7 cellular contexts compared by ENCODE assay signal in genomic region chr19:50050406-50051223, GRCh38. TPM values are rescaled to one million over a fixed set of nuclear protein-coding genes. Genes with fewer than 3 reads are reported as not detected.
DNase-seq lines count a peak whose midpoint lies in the region; ATAC-seq lines count a peak whose summit lies in the region.

No MANE protein-coding gene starts in this region.

- peaks cover 4% of the 10 kb centered on the region for H3K79me1 ChIP-seq in mesenchymal stem cell (replicated peaks; ENCODE audit: low read length, poor library complexity, severe bottlenecking)

- no peak overlapping the region for H2BK12ac ChIP-seq in mesenchymal stem cell (ENCODE audit: low read length in 2 of 2)

- H3K9ac ChIP-seq in mesenchymal stem cell (ENCODE audit: low read length): peak overlapping the region; percentile 97

- no peak overlapping the region for H2BK5ac ChIP-seq in mesenchymal stem cell (ENCODE audit: low read depth, low read length, poor library complexity, severe bottlenecking)

- H2BK15ac ChIP-seq in mesenchymal stem cell (ENCODE audit: low read depth, poor library complexity, severe bottlenecking): no peak overlapping the region

- peaks cover 18% of the 10 kb centered on the region for H3K4me1 ChIP-seq in effector memory CD4-positive, alpha-beta T cell (ENCODE audit: control insufficient read depth, insufficient read depth, low read length, poor library complexity, severe bottlenecking)
- no peaks in the 10 kb centered on the region for H3K4me1 ChIP-seq in mesenchymal stem cell (ENCODE audit: control insufficient read depth, insufficient read depth, low read depth, low read length)

- no peak overlapping the region for H4K8ac ChIP-seq in mesenchymal stem cell (ENCODE audit: low read length)

- no peak overlapping the region for H3K14ac ChIP-seq in mesenchymal stem cell (ENCODE audit: low read length in 2 of 2)

- H3K23ac ChIP-seq in mesenchymal stem cell (ENCODE audit: low read length in 2 of 2): no peak overlapping the region

- no peak overlapping the region for H3K18ac ChIP-seq in mesenchymal stem cell (ENCODE audit: low read depth in 1 of 2, low read length in 2 of 2)

- H2BK120ac ChIP-seq in mesenchymal stem cell (ENCODE audit: low read depth, low read length): no peak overlapping the region

- no peak overlapping the region for H2AFZ ChIP-seq in mesenchymal stem cell (ENCODE audit: low read depth, low read length)

- H3K36me3 ChIP-seq in effector memory CD4-positive, alpha-beta T cell (ENCODE audit: control insufficient read depth, insufficient read depth, low read length): peaks cover 11% of the 10 kb centered on the region
- H3K36me3 ChIP-seq in mesenchymal stem cell (ENCODE audit: control insufficient read depth in 1 of 2, insufficient read depth in 2 of 2, low read depth in 1 of 2, low read length in 2 of 2): peaks cover 27 to 30% of the 10 kb centered on the region in 2 experiments

- H3K4me3 ChIP-seq in effector memory CD4-positive, alpha-beta T cell (ENCODE audit: insufficient read depth, low read depth, low read length, poor library complexity, severe bottlenecking): peak overlapping the region; percentile 57
- H3K4me3 ChIP-seq in mesenchymal stem cell (ENCODE audit: insufficient read depth in 1 of 2, low read depth in 1 of 2, low read length in 2 of 2): peak overlapping the region in 1 of 2 experiments; percentile 85

- peak; percentile 47 for ATAC-seq in GM21825 (IDR thresholded peaks at IDR 0.05; ENCODE audit: unreplicated experiment)
- ATAC-seq in GM18909 (IDR thresholded peaks at IDR 0.05; ENCODE audit: poor library complexity, unreplicated experiment): no peak

- H3K4me2 ChIP-seq in mesenchymal stem cell (ENCODE audit: low read length, poor library complexity, severe bottlenecking): no peak overlapping the region

- no peaks in the 10 kb centered on the region for H3K27me3 ChIP-seq in effector memory CD4-positive, alpha-beta T cell (replicated peaks; ENCODE audit: control insufficient read depth, insufficient read depth, low read length, poor library complexity, severe bottlenecking)
- H3K27me3 ChIP-seq in mesenchymal stem cell (ENCODE audit: control insufficient read depth in 1 of 2, insufficient read depth in 1 of 2, low read length in 2 of 2): no peaks in the 10 kb centered on the region

- peak; percentile 60 for DNase-seq in NCI-H460 (ENCODE audit: extremely low read depth, low read depth)
- peak; percentile 85 for DNase-seq in activated CD8-positive, alpha-beta memory T cell treated with anti-CD3 and anti-CD28 coated beads for 24 hours
- peak; percentile 69 to 81 (median 77) for DNase-seq in effector memory CD4-positive, alpha-beta T cell
- DNase-seq in mesenchymal stem cell: peak; percentile 55
- peak; percentile 73 for DNase-seq in stimulated activated CD8-positive, alpha-beta memory T cell treated with anti-CD3 and anti-CD28 coated beads, Interleukin-12 subunit alpha, Interleukin-12 subunit beta, amount 100 ng/mL, for 1 hour (ENCODE audit: low read depth)

- H3K9me3 ChIP-seq in effector memory CD4-positive, alpha-beta T cell (ENCODE audit: control insufficient read depth, low read length): no peaks in the 10 kb centered on the region
- peaks cover 19% of the 10 kb centered on the region for H3K9me3 ChIP-seq in mesenchymal stem cell (ENCODE audit: control insufficient read depth, low read length)

- H3K4ac ChIP-seq in mesenchymal stem cell (ENCODE audit: low read depth in 1 of 2, low read length in 2 of 2): no peak overlapping the region

- peak overlapping the region; percentile 82 for H3K27ac ChIP-seq in effector memory CD4-positive, alpha-beta T cell (ENCODE audit: insufficient read depth, low read length, poor library complexity, severe bottlenecking)
- no peak overlapping the region for H3K27ac ChIP-seq in mesenchymal stem cell (ENCODE audit: low read length, poor library complexity, severe bottlenecking)

- no peak overlapping the region for H4K91ac ChIP-seq in mesenchymal stem cell (ENCODE audit: low read length)

- H2AK5ac ChIP-seq in mesenchymal stem cell (ENCODE audit: low read length, severe bottlenecking): no peak overlapping the region

- 77% methylated on average over 48 of the region's 51 CpGs for WGBS in mesenchymal stem cell

RNA-seq across cellular contexts. Expression of gene ZNF473, which starts 24.8 kb away (rescaled TPM):
- total RNA-seq in NCI-H460 (2014; rRNA removed; shearing (Covaris generic)): 9.3 and 9.5 TPM in 2 replicates
- 5.4 and 9.9 TPM in 2 replicates for polyA plus RNA-seq in NCI-H460 (2014; cell fraction: nucleus; rRNA removed)
- polyA plus RNA-seq in mesenchymal stem cell (2013, experiment 1 of 2): 3.6 TPM
- polyA plus RNA-seq in mesenchymal stem cell (2013, experiment 2 of 2): 4.2 TPM

RNA-seq across cellular contexts. Expression of gene VRK3, which starts 25.4 kb away (rescaled TPM):
- total RNA-seq in NCI-H460 (2014; rRNA removed; shearing (Covaris generic)): 17.8 and 19.4 TPM in 2 replicates
- 12.5 and 13.9 TPM in 2 replicates for polyA plus RNA-seq in NCI-H460 (2014; cell fraction: nucleus; rRNA removed)
- 23.0 TPM for polyA plus RNA-seq in mesenchymal stem cell (2013, experiment 1 of 2)
- 22.5 TPM for polyA plus RNA-seq in mesenchymal stem cell (2013, experiment 2 of 2)
